Comparison of ENCODE assay signal across 1 cellular context in genomic region chrX:40175416-40176255, GRCh38.
TF ChIP-seq lines count a peak whose summit lies in the region.

No MANE protein-coding gene starts in this region.

TF ChIP-seq in H1, 55 proteins besides CTCF, POLR2A, EP300 and RAD21 (continued from another document):
- TF ChIP-seq YY1 (IDR thresholded peaks at IDR 0.05; ENCODE audit: low read depth, low read length) (peak; percentile 57; the same call in 1 of the 2 replicates), JUND (IDR thresholded peaks at IDR 0.05; ENCODE audit: low read length) (no peak), TAF7 (optimal IDR thresholded peaks at IDR 0.05; ENCODE audit: borderline replicate concordance, low read depth, low read length) (peak; percentile 42), TAF1 (IDR thresholded peaks at IDR 0.05; ENCODE audit: low read depth, low read length) (0 out of 2 replicates have a peak, but pooled peaks have one; percentile 24)
